In the genomic region with DNA sequence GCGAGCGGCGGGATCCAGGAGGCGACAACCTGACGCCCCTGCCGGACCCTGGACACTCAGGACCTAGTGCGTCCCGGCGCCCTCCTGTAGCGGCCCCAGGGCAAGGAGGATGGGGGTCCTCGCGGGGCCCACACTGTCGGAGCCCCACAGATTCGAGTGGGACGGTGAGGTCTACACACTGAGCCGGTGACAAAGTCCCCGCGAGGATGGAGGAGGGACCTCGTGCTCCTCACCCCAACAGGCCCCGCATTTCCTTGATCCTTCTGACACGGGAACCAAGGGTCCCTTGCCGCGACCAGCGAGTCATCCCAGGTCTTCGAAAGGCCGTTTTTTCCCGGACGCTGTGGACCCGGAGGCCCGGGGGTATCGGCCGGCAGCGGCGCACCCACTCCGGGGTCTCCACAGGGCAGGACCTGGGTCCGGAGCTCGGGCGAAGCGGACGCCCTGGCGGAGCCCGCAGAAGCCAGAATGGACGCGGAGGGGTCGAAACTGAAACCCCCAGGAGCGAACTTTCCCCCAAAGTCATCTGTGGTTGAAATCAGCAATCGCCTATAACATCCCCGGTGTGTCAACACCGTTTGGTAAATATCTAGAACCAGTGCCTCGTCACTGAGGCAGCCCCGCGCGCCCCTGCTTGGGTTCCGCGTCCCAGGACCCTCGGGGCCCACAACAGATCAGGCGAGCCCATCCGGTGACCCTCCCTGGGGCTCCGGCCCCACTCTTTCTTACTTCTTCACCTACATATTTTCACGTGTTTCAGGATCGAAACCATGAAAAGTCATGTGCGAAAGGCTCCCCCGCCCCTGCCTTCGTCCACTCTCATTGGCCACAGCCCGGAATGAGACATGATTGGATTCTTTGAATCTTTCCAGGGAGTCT, we compare ENCODE assay signal across 16 cellular contexts. TPM values are rescaled to one million over a fixed set of nuclear protein-coding genes. Genes with fewer than 3 reads are reported as not detected.
DNase-seq lines count a peak whose midpoint lies in the region; ATAC-seq and TF ChIP-seq lines count a peak whose summit lies in the region.
"Not testable (repeated sequence)": the region's sequence is repeated elsewhere in the genome, so short reads cannot be mapped to it uniquely, and the experiment has no call there.
"Had no signal": no experiment of that assay in that cellular context is flagged by ENCODE, and none has a peak within 500 bp of the region (broad histone marks: within the 10 kb centered on the region; RNA-seq: fewer than 3 reads in every experiment).

No MANE protein-coding gene starts in this region.

- not testable (repeated sequence) for H2AK9ac ChIP-seq in IMR-90 (replicated peaks; ENCODE audit: low read depth, low read length, poor library complexity)

- H3K27ac ChIP-seq in CD4-positive, alpha-beta T cell (ENCODE audit: low read depth, low read length); IMR-90 (ENCODE audit: insufficient read depth, low read length); left ventricle myocardium inferior (replicated peaks): not testable (repeated sequence)

- in situ Hi-C loops in IMR-90 (cut with MboI; ENCODE audit: low sequenced_read_pairs): not testable (repeated sequence)

- not testable (repeated sequence) for TF ChIP-seq CTCF in CD4-positive, alpha-beta T cell (IDR thresholded peaks at IDR 0.05); IMR-90 (conservative IDR thresholded peaks at IDR 0.05; ENCODE audit: low read depth, low read length); left ventricle myocardium inferior (IDR thresholded peaks at IDR 0.05; ENCODE audit: borderline replicate concordance)

- not testable (repeated sequence) for DNase-seq in CD4-positive, alpha-beta T cell; IMR-90; activated CD4-positive, alpha-beta T cell treated with anti-CD3 and anti-CD28 coated beads, Interleukin-2, amount 10 ng/mL, durations not matched to agents 24 days and 14 days; effector memory CD8-positive, alpha-beta T cell; left ventricle myocardium inferior; natural killer cell treated with Interleukin-12 subunit alpha and Interleukin-12 subunit beta and Interleukin-15 and Interleukin-18, amount 100 ng/mL, for 72 hours (ENCODE audit: low spot score); stimulated activated naive B cell treated with anti-CD40 and anti-IgM and Interleukin-4, amounts not matched to agents 10 μg/mL and 1 μg/mL and 100 μg/mL, for 72 hours

- H2BK5ac ChIP-seq in IMR-90 (ENCODE audit: low read depth, low read length, poor library complexity, severe bottlenecking): not testable (repeated sequence)

- not testable (repeated sequence) for H3K4me1 ChIP-seq in IMR-90 (ENCODE audit: control insufficient read depth, insufficient read depth, low read length); left ventricle myocardium inferior

- not testable (repeated sequence) for H2BK20ac ChIP-seq in IMR-90 (ENCODE audit: low read depth, low read length)

- TF ChIP-seq POLR2A in IMR-90 (IDR thresholded peaks at IDR 0.05; ENCODE audit: low read depth, low read length): not testable (repeated sequence)

- not testable (repeated sequence) for H3K14ac ChIP-seq in IMR-90 (replicated peaks; ENCODE audit: low read depth, low read length)

- not testable (repeated sequence) for H3K23ac ChIP-seq in IMR-90 (ENCODE audit: low read depth, low read length)

- not testable (repeated sequence) for H4K5ac ChIP-seq in IMR-90 (ENCODE audit: low read depth, low read length)

- not testable (repeated sequence) for H3K36me3 ChIP-seq in IMR-90 (ENCODE audit: control insufficient read depth, insufficient read depth, low read length); left ventricle myocardium inferior

- peaks cover 82% of the 10 kb centered on the region for H3K27me3 Mint-ChIP-seq in CD4-positive, alpha-beta T cell
- peaks cover 78% of the 10 kb centered on the region for H3K27me3 Mint-ChIP-seq in activated CD4-positive, alpha-beta T cell treated with anti-CD3 and anti-CD28 coated beads, Interleukin-2, amount 10 ng/mL, durations not matched to agents 24 days and 14 days
- H3K27me3 Mint-ChIP-seq in activated naive CD8-positive, alpha-beta T cell: peaks cover 65% of the 10 kb centered on the region
- H3K27me3 Mint-ChIP-seq in effector memory CD8-positive, alpha-beta T cell: peaks cover 76 to 88% of the 10 kb centered on the region in 2 donors
- H3K27me3 Mint-ChIP-seq in natural killer cell treated with Interleukin-12 subunit alpha and Interleukin-12 subunit beta and Interleukin-15 and Interleukin-18, amount 100 ng/mL, for 72 hours: peaks cover 53 to 74% of the 10 kb centered on the region in 2 donors
- H3K27me3 Mint-ChIP-seq in stimulated activated naive B cell treated with anti-CD40 and anti-IgM and Interleukin-4, amounts not matched to agents 10 μg/mL and 1 μg/mL and 100 μg/mL, for 72 hours: peaks cover 62 to 78% of the 10 kb centered on the region in 2 donors

- not testable (repeated sequence) for H2AK5ac ChIP-seq in IMR-90 (ENCODE audit: low read depth, low read length)

- not testable (repeated sequence) for BruUV-seq in IMR-90 (replicated peaks; lab: Mats Ljungman, UMichigan)

- H4K91ac ChIP-seq in IMR-90 (ENCODE audit: insufficient read depth, low read depth, low read length): not testable (repeated sequence)

- not testable (repeated sequence) for H3K9me1 ChIP-seq in IMR-90 (ENCODE audit: insufficient read depth, low read length)

- not testable (repeated sequence) for H3K56ac ChIP-seq in IMR-90 (ENCODE audit: extremely low read depth, insufficient read depth, low read length)

- H3K9me3 Mint-ChIP-seq in CD4-positive, alpha-beta T cell; activated CD4-positive, alpha-beta T cell treated with anti-CD3 and anti-CD28 coated beads, Interleukin-2, amount 10 ng/mL, durations not matched to agents 24 days and 14 days; activated naive CD8-positive, alpha-beta T cell (ENCODE audit: low read depth); effector memory CD8-positive, alpha-beta T cell; natural killer cell treated with Interleukin-12 subunit alpha and Interleukin-12 subunit beta and Interleukin-15 and Interleukin-18, amount 100 ng/mL, for 72 hours; stimulated activated naive B cell treated with anti-CD40 and anti-IgM and Interleukin-4, amounts not matched to agents 10 μg/mL and 1 μg/mL and 100 μg/mL, for 72 hours: not testable (repeated sequence)

- H3K18ac ChIP-seq in IMR-90 (ENCODE audit: low read depth, low read length): not testable (repeated sequence)

- not testable (repeated sequence) for H2BK120ac ChIP-seq in IMR-90 (ENCODE audit: low read depth, low read length)

- H3K27ac Mint-ChIP-seq in CD4-positive, alpha-beta T cell; activated CD4-positive, alpha-beta T cell treated with anti-CD3 and anti-CD28 coated beads, Interleukin-2, amount 10 ng/mL, durations not matched to agents 24 days and 14 days; activated naive CD8-positive, alpha-beta T cell; effector memory CD8-positive, alpha-beta T cell; natural killer cell treated with Interleukin-12 subunit alpha and Interleukin-12 subunit beta and Interleukin-15 and Interleukin-18, amount 100 ng/mL, for 72 hours: not testable (repeated sequence)
- peak overlapping the region; percentile 11 for H3K27ac Mint-ChIP-seq in stimulated activated naive B cell treated with anti-CD40 and anti-IgM and Interleukin-4, amounts not matched to agents 10 μg/mL and 1 μg/mL and 100 μg/mL, for 72 hours

- H3K27me3 ChIP-seq in CD4-positive, alpha-beta T cell (ENCODE audit: control insufficient read depth, insufficient read depth, low read length): peaks cover 68% of the 10 kb centered on the region
- H3K27me3 ChIP-seq in IMR-90 (ENCODE audit: control insufficient read depth, insufficient read depth, low read length) (peaks cover 60% of the 10 kb centered on the region), left ventricle myocardium inferior (ENCODE audit: low read depth) (peaks cover 98% of the 10 kb centered on the region)

- intact Hi-C loops in CD4-positive, alpha-beta T cell (cut with DNase I, micrococcal nuclease); IMR-90 (cut with micrococcal nuclease); activated CD4-positive, alpha-beta T cell treated with anti-CD3 and anti-CD28 coated beads, Interleukin-2, amount 10 ng/mL, durations not matched to agents 24 days and 14 days (cut with micrococcal nuclease); left ventricle myocardium inferior (cut with micrococcal nuclease): not testable (repeated sequence)

- not testable (repeated sequence) for H3K4me2 ChIP-seq in IMR-90 (ENCODE audit: low read depth, low read length)

- 2% methylated on average over 11 of the region's 65 CpGs; no CpG with 5 or more reads in 1 of the 2 experiments for WGBS in IMR-90 (ENCODE audit: extremely low coverage in 2 of 2, insufficient read length in 1 of 2), 2 experiments

- not testable (repeated sequence) for H4K8ac ChIP-seq in IMR-90 (ENCODE audit: low read depth in 2 of 2, low read length in 2 of 2)

- not testable (repeated sequence) for H3K4me3 ChIP-seq in IMR-90 (ENCODE audit: insufficient read depth, low read depth, low read length)
- H3K4me3 ChIP-seq in left ventricle myocardium inferior: peak overlapping the region; percentile 29

- H4K20me1 ChIP-seq in IMR-90 (ENCODE audit: insufficient read depth, low read length): not testable (repeated sequence)

- not testable (repeated sequence) for H3K36me3 Mint-ChIP-seq in CD4-positive, alpha-beta T cell (ENCODE audit: low read depth); activated CD4-positive, alpha-beta T cell treated with anti-CD3 and anti-CD28 coated beads, Interleukin-2, amount 10 ng/mL, durations not matched to agents 24 days and 14 days (ENCODE audit: low read depth); activated naive CD8-positive, alpha-beta T cell; effector memory CD8-positive, alpha-beta T cell (ENCODE audit: insufficient read depth); natural killer cell treated with Interleukin-12 subunit alpha and Interleukin-12 subunit beta and Interleukin-15 and Interleukin-18, amount 100 ng/mL, for 72 hours; stimulated activated naive B cell treated with anti-CD40 and anti-IgM and Interleukin-4, amounts not matched to agents 10 μg/mL and 1 μg/mL and 100 μg/mL, for 72 hours

- H2BK15ac ChIP-seq in IMR-90 (ENCODE audit: low read depth, low read length): not testable (repeated sequence)

- POLR2A ChIA-PET in CD4-positive, alpha-beta T cell (lab: Charles Lee); IMR-90 (lab: Charles Lee; ENCODE audit: unreplicated experiment): not testable (repeated sequence)

- H3K79me1 ChIP-seq in IMR-90 (ENCODE audit: low read depth in 1 of 2, low read length in 2 of 2): not testable (repeated sequence)

- ATAC-seq in CD4-positive, alpha-beta T cell (ENCODE audit: poor library complexity): not testable (repeated sequence)
- peak; percentile 30 for ATAC-seq in IMR-90 (ENCODE audit: low read depth)
- ATAC-seq in effector memory CD8-positive, alpha-beta T cell (replicated peaks): peak; percentile 48
- ATAC-seq in natural killer cell treated with Interleukin-12 subunit alpha and Interleukin-12 subunit beta and Interleukin-15 and Interleukin-18, amount 100 ng/mL, for 72 hours: peak; percentile 56 to 76
- peak; percentile 48 to 56 for ATAC-seq in stimulated activated naive B cell treated with anti-CD40 and anti-IgM and Interleukin-4, amounts not matched to agents 10 μg/mL and 1 μg/mL and 100 μg/mL, for 72 hours (replicated peaks)

- CTCF ChIA-PET in CD4-positive, alpha-beta T cell (lab: Charles Lee); IMR-90 (lab: Yijun Ruan, JAX): not testable (repeated sequence)

- TF ChIP-seq RAD21 in IMR-90 (IDR thresholded peaks at IDR 0.05; ENCODE audit: low read length): not testable (repeated sequence)

- not testable (repeated sequence) for H3K4ac ChIP-seq in IMR-90 (ENCODE audit: low read depth, low read length)

- not testable (repeated sequence) for H3K4me1 Mint-ChIP-seq in CD4-positive, alpha-beta T cell (ENCODE audit: low read depth); activated CD4-positive, alpha-beta T cell treated with anti-CD3 and anti-CD28 coated beads, Interleukin-2, amount 10 ng/mL, durations not matched to agents 24 days and 14 days; activated naive CD8-positive, alpha-beta T cell (ENCODE audit: low read depth); effector memory CD8-positive, alpha-beta T cell (ENCODE audit: low read depth in 2 of 2); natural killer cell treated with Interleukin-12 subunit alpha and Interleukin-12 subunit beta and Interleukin-15 and Interleukin-18, amount 100 ng/mL, for 72 hours (ENCODE audit: low read depth in 2 of 2)
- peaks cover 13 to 19% of the 10 kb centered on the region in 2 donors for H3K4me1 Mint-ChIP-seq in stimulated activated naive B cell treated with anti-CD40 and anti-IgM and Interleukin-4, amounts not matched to agents 10 μg/mL and 1 μg/mL and 100 μg/mL, for 72 hours

- not testable (repeated sequence) for H3K9me3 ChIP-seq in CD4-positive, alpha-beta T cell (ENCODE audit: control insufficient read depth, low read length); IMR-90 (ENCODE audit: control insufficient read depth, insufficient read depth, low read length); left ventricle myocardium inferior (replicated peaks)

- H3K4me3 Mint-ChIP-seq in CD4-positive, alpha-beta T cell: peak overlapping the region; percentile 22
- H3K4me3 Mint-ChIP-seq in activated CD4-positive, alpha-beta T cell treated with anti-CD3 and anti-CD28 coated beads, Interleukin-2, amount 10 ng/mL, durations not matched to agents 24 days and 14 days: peak overlapping the region; percentile 37
- peak overlapping the region; percentile 60 for H3K4me3 Mint-ChIP-seq in activated naive CD8-positive, alpha-beta T cell
- H3K4me3 Mint-ChIP-seq in effector memory CD8-positive, alpha-beta T cell: peak overlapping the region; percentile 57 to 58
- peak overlapping the region; percentile 41 for H3K4me3 Mint-ChIP-seq in natural killer cell treated with Interleukin-12 subunit alpha and Interleukin-12 subunit beta and Interleukin-15 and Interleukin-18, amount 100 ng/mL, for 72 hours
- peak overlapping the region; percentile 76 to 79 for H3K4me3 Mint-ChIP-seq in stimulated activated naive B cell treated with anti-CD40 and anti-IgM and Interleukin-4, amounts not matched to agents 10 μg/mL and 1 μg/mL and 100 μg/mL, for 72 hours

- dilution Hi-C loops in IMR-90 (cut with HindIII; ENCODE audit: low sequenced_read_pairs, unreplicated experiment): not testable (repeated sequence)

- not testable (repeated sequence) for H3K9ac ChIP-seq in IMR-90 (ENCODE audit: low read depth, low read length)

- H2AFZ ChIP-seq in IMR-90 (replicated peaks; ENCODE audit: low read length, poor library complexity): not testable (repeated sequence)

RNA-seq across cellular contexts. Expression of gene ULBP1, which starts 9.1 kb away (rescaled TPM):
- under 1 TPM; 0.08 to 0.14 TPM for total RNA-seq in CD4-positive, alpha-beta T cell
- 0.18 and 0.56 TPM in 2 replicates for total RNA-seq in IMR-90 (2012; rRNA removed)
- 0.69 and 0.87 TPM in 2 replicates for polyA plus RNA-seq in IMR-90 (2012; rRNA removed)
- polyA plus RNA-seq in IMR-90 (2012; cell fraction: cytosol; rRNA removed): 0.25 TPM in 2 replicates
- polyA plus RNA-seq in IMR-90 (2012; cell fraction: nucleus; rRNA removed; ENCODE audit: low replicate concordance): 0.15 and 0.84 TPM in 2 replicates
- 0.49 and 0.76 TPM in 2 replicates for total RNA-seq in activated CD4-positive, alpha-beta T cell treated with anti-CD3 and anti-CD28 coated beads, Interleukin-2, amount 10 ng/mL, durations not matched to agents 24 days and 14 days
- 0.38 TPM for total RNA-seq in left ventricle myocardium inferior
- 1 to 10 TPM in 1 of 2 donors, under 1 TPM in 1; 0.31 to 1.5 TPM for total RNA-seq in natural killer cell treated with Interleukin-12 subunit alpha and Interleukin-12 subunit beta and Interleukin-15 and Interleukin-18, amount 100 ng/mL, for 72 hours
- total RNA-seq: mucosa of descending colon, SK-MEL-5 had no signal

RNA-seq across cellular contexts. Expression of gene ULBP2, which starts 12.8 kb away (rescaled TPM):
- total RNA-seq in CD4-positive, alpha-beta T cell: 1 to 10 TPM; 1.8 to 1.9 TPM
- total RNA-seq in IMR-90 (2012; rRNA removed) (7.2 and 7.9 TPM in 2 replicates), left ventricle myocardium inferior (0.93 TPM)
- polyA plus RNA-seq in IMR-90 (2012; rRNA removed): 16.2 and 17.0 TPM in 2 replicates
- polyA plus RNA-seq in IMR-90 (2012; cell fraction: cytosol; rRNA removed): 12.4 and 17.1 TPM in 2 replicates
- polyA plus RNA-seq in IMR-90 (2012; cell fraction: nucleus; rRNA removed; ENCODE audit: low replicate concordance): 6.0 and 6.8 TPM in 2 replicates
- total RNA-seq in activated CD4-positive, alpha-beta T cell treated with anti-CD3 and anti-CD28 coated beads, Interleukin-2, amount 10 ng/mL, durations not matched to agents 24 days and 14 days: 0.40 and 0.47 TPM in 2 replicates
- total RNA-seq in natural killer cell treated with Interleukin-12 subunit alpha and Interleukin-12 subunit beta and Interleukin-15 and Interleukin-18, amount 100 ng/mL, for 72 hours: 1 to 10 TPM in 1 of 2 donors, under 1 TPM in 1; 0.98 to 4.0 TPM
- total RNA-seq: H7 had no signal

RNA-seq across cellular contexts. Expression of gene RAET1G, which starts 31.7 kb away (rescaled TPM):
- not detected for total RNA-seq in CD4-positive, alpha-beta T cell
- 1.3 and 2.2 TPM in 2 replicates for total RNA-seq in IMR-90 (2012; rRNA removed)
- 3.6 and 4.2 TPM in 2 replicates for polyA plus RNA-seq in IMR-90 (2012; rRNA removed)
- polyA plus RNA-seq in IMR-90 (2012; cell fraction: cytosol; rRNA removed): 2.9 and 4.8 TPM in 2 replicates
- 1.3 and 2.7 TPM in 2 replicates for polyA plus RNA-seq in IMR-90 (2012; cell fraction: nucleus; rRNA removed; ENCODE audit: low replicate concordance)
- not detected in 2 replicates for total RNA-seq in activated CD4-positive, alpha-beta T cell treated with anti-CD3 and anti-CD28 coated beads, Interleukin-2, amount 10 ng/mL, durations not matched to agents 24 days and 14 days
- 0.19 TPM for total RNA-seq in left ventricle myocardium inferior
- under 1 TPM in 1 of 2 donors, not detected in 1; 0.43 TPM for total RNA-seq in natural killer cell treated with Interleukin-12 subunit alpha and Interleukin-12 subunit beta and Interleukin-15 and Interleukin-18, amount 100 ng/mL, for 72 hours
- total RNA-seq: activated CD8-positive, alpha-beta memory T cell treated with anti-CD3 and anti-CD28 coated beads for 36 hours; activated naive CD4-positive, alpha-beta T cell treated with anti-CD3 and anti-CD28 coated beads for 36 hours; Caco-2; dermis blood vessel endothelial cell; H7; SK-MEL-5; T-helper 1 cell treated with Interleukin-12 subunit alpha and Interleukin-12 subunit beta and Interleukin-4 antibody, amounts not matched to agents 30 ng/mL and 1 ng/mL, for 36 hours had no signal

RNA-seq across cellular contexts. Expression of gene RAET1E, which starts 56.7 kb away (rescaled TPM):
- not detected for total RNA-seq in CD4-positive, alpha-beta T cell
- total RNA-seq in IMR-90 (2012; rRNA removed) (not detected in 2 replicates), left ventricle myocardium inferior (0.19 TPM)
- not detected in 2 replicates for polyA plus RNA-seq in IMR-90 (2012; rRNA removed)
- polyA plus RNA-seq in IMR-90 (2012; cell fraction: cytosol; rRNA removed): 0.02 TPM in 1 of 2 replicates, not detected in the other
- 0.16 TPM in 1 of 2 replicates, not detected in the other for polyA plus RNA-seq in IMR-90 (2012; cell fraction: nucleus; rRNA removed; ENCODE audit: low replicate concordance)
- not detected in 2 replicates for total RNA-seq in activated CD4-positive, alpha-beta T cell treated with anti-CD3 and anti-CD28 coated beads, Interleukin-2, amount 10 ng/mL, durations not matched to agents 24 days and 14 days
- not detected for total RNA-seq in natural killer cell treated with Interleukin-12 subunit alpha and Interleukin-12 subunit beta and Interleukin-15 and Interleukin-18, amount 100 ng/mL, for 72 hours
- total RNA-seq: activated CD8-positive, alpha-beta memory T cell treated with anti-CD3 and anti-CD28 coated beads for 36 hours; activated naive CD4-positive, alpha-beta T cell treated with anti-CD3 and anti-CD28 coated beads for 36 hours; Caco-2; dermis blood vessel endothelial cell; H7; SK-MEL-5; T-helper 1 cell treated with Interleukin-12 subunit alpha and Interleukin-12 subunit beta and Interleukin-4 antibody, amounts not matched to agents 30 ng/mL and 1 ng/mL, for 36 hours had no signal

Comparison
In these comparisons a context has a peak if more than half of its experiments do, and no peak if none do; other contexts are left out.
1. H3K4me3 Mint-ChIP-seq: peak in every context shown above with its lines; median percentile 78 in stimulated activated naive B cell treated with anti-CD40 and anti-IgM and Interleukin-4, amounts not matched to agents 10 μg/mL and 1 μg/mL and 100 μg/mL, for 72 hours; 60 in activated naive CD8-positive, alpha-beta T cell; 58 in effector memory CD8-positive, alpha-beta T cell; 41 in natural killer cell treated with Interleukin-12 subunit alpha and Interleukin-12 subunit beta and Interleukin-15 and Interleukin-18, amount 100 ng/mL, for 72 hours; 37 in activated CD4-positive, alpha-beta T cell treated with anti-CD3 and anti-CD28 coated beads, Interleukin-2, amount 10 ng/mL, durations not matched to agents 24 days and 14 days; 22 in CD4-positive, alpha-beta T cell.